Comparison of ENCODE assay signal across 1 cellular context in genomic region chr10:632152-632806, GRCh38. TPM values are rescaled to one million over a fixed set of nuclear protein-coding genes. Genes with fewer than 3 reads are reported as not detected.
"Had no signal": no experiment of that assay in that cellular context is flagged by ENCODE, and none has a peak within 500 bp of the region (broad histone marks: within the 10 kb centered on the region; RNA-seq: fewer than 3 reads in every experiment).

No MANE protein-coding gene starts in this region.

RNA-seq across cellular contexts. Expression of gene DIP2C, which starts 57.2 kb away (rescaled TPM):
- total RNA-seq: K562 had no signal
